ENCODE assay signal across 8 cellular contexts in genomic region chr13:36431204-36432105, GRCh38. TPM values are rescaled to one million over a fixed set of nuclear protein-coding genes. Genes with fewer than 3 reads are reported as not detected.
DNase-seq lines count a peak whose midpoint lies in the region; ATAC-seq and TF ChIP-seq lines count a peak whose summit lies in the region.

No MANE protein-coding gene starts in this region.

- H3K4me2 ChIP-seq in GM23248 (ENCODE audit: unreplicated experiment) (peak overlapping the region; percentile 74), skeletal muscle satellite cell (ENCODE audit: low read length) (peak overlapping the region; percentile 97)

- H3K27me3 ChIP-seq in GM23248 (replicated peaks; ENCODE audit: insufficient read depth) (peaks cover 48% of the 10 kb centered on the region), left ventricle myocardium inferior (ENCODE audit: low read depth) (peaks cover 78% of the 10 kb centered on the region), skeletal muscle satellite cell (ENCODE audit: control insufficient read depth, insufficient read depth, low read length) (peaks cover 45% of the 10 kb centered on the region)

- H3K9me3 ChIP-seq in GM23248 (ENCODE audit: low read depth) (no peaks in the 10 kb centered on the region), left ventricle myocardium inferior (replicated peaks) (peaks cover 2% of the 10 kb centered on the region), skeletal muscle satellite cell (replicated peaks; ENCODE audit: low read length) (no peaks in the 10 kb centered on the region)

- DNase-seq in AG10803 (ENCODE audit: low read depth) (no peak), GM23248 (peak; percentile 39), left ventricle myocardium inferior (no peak), SIG-M5 (lab: John Stamatoyannopoulos, UW) (no peak), SIG-M5 treated with dmso at 0.1 percent for 504 hours (lab: John Stamatoyannopoulos, UW; ENCODE audit: unreplicated experiment) (no peak)
- peak; percentile 17 for DNase-seq in activated CD8-positive, alpha-beta memory T cell treated with anti-CD3 and anti-CD28 coated beads, Interleukin-2, amount 50 U/mL, for 4 hours

- WGBS in GM23248 (ENCODE audit: low coverage in 1 of 2, low lambda C conversion rate in 2 of 2, missing lambda C conversion rate in 2 of 2), 2 experiments = 2 to 3% methylated on average over 46 to 56 of the region's 85 CpGs

- H3K4me3 ChIP-seq in AG10803 (ENCODE audit: low read length) (peak overlapping the region; percentile 20), GM23248 (peak overlapping the region; percentile 61), left ventricle myocardium inferior (peak overlapping the region; percentile 67), skeletal muscle satellite cell (ENCODE audit: low read length) (peak overlapping the region; percentile 70)

- H3K9me2 ChIP-seq in GM23248 (ENCODE audit: insufficient read depth) = no peaks in the 10 kb centered on the region

- intact Hi-C loops in left ventricle myocardium inferior (cut with micrococcal nuclease) = no loop called here

- H4K20me1 ChIP-seq in GM23248 (ENCODE audit: insufficient read depth) = no peaks in the 10 kb centered on the region

- in situ Hi-C loops in GM23248 (cut with MboI) = no loop called here

- H3K9ac ChIP-seq in GM23248 (no peak overlapping the region), skeletal muscle satellite cell (ENCODE audit: low read depth, low read length) (no peak overlapping the region)

- no peak for TF ChIP-seq CTCF in AG10803 (conservative IDR thresholded peaks at IDR 0.05; ENCODE audit: low read length)
- TF ChIP-seq CTCF in left ventricle myocardium inferior (IDR thresholded peaks at IDR 0.05; ENCODE audit: borderline replicate concordance) = no peak

- H3K36me3 ChIP-seq in GM23248 (ENCODE audit: low read depth) (no peaks in the 10 kb centered on the region), left ventricle myocardium inferior (no peaks in the 10 kb centered on the region), skeletal muscle satellite cell (ENCODE audit: insufficient read depth, low read length) (no peaks in the 10 kb centered on the region)

- H3K79me2 ChIP-seq in GM23248 (ENCODE audit: insufficient read depth) = no peaks in the 10 kb centered on the region

- H3K27ac ChIP-seq in GM23248 = no peak overlapping the region
- H3K27ac ChIP-seq in left ventricle myocardium inferior (replicated peaks) = no peak overlapping the region

- H2AFZ ChIP-seq in GM23248 = peak overlapping the region; percentile 60

- H3K4me1 ChIP-seq in GM23248 (ENCODE audit: insufficient read depth) (no peaks in the 10 kb centered on the region), left ventricle myocardium inferior (peaks cover 30% of the 10 kb centered on the region), skeletal muscle satellite cell (ENCODE audit: control insufficient read depth, insufficient read depth, low read length) (peaks cover 13% of the 10 kb centered on the region)

- no peak for ATAC-seq in GM18858 (IDR thresholded peaks at IDR 0.05; ENCODE audit: unreplicated experiment)

- no peaks in the 10 kb centered on the region for H3F3A ChIP-seq in GM23248 (ENCODE audit: insufficient read depth)

RNA-seq across cellular contexts. Expression of gene CCNA1, which starts 0.8 kb away (rescaled TPM):
- total RNA-seq in GM23248 (2014; rRNA removed; shearing (Covaris generic)) = not detected in 2 replicates
- polyA plus RNA-seq in GM23248 (2016; fragmentation: Nextera tagmentation; extraction: Ambion mirVana) = not detected in 2 replicates
- total RNA-seq in left ventricle myocardium inferior = not detected
- total RNA-seq in skeletal muscle satellite cell (2012; rRNA removed) = under 0.01 and 1.5 TPM in 2 replicates

Comparison
In these comparisons a context has a peak if more than half of its experiments do, and no peak if none do; other contexts are left out.
1. DNase-seq: peak in GM23248 (single experiment) and activated CD8-positive, alpha-beta memory T cell treated with anti-CD3 and anti-CD28 coated beads, Interleukin-2, amount 50 U/mL, for 4 hours (single experiment); none in AG10803 (single experiment), left ventricle myocardium inferior (single experiment), SIG-M5 (single experiment) and SIG-M5 treated with dmso at 0.1 percent for 504 hours (single experiment).
2. H3K4me3 ChIP-seq: peak in every context shown above with its lines; median percentile 70 in skeletal muscle satellite cell; 67 in left ventricle myocardium inferior; 61 in GM23248; 20 in AG10803.